18 cellular contexts compared by ENCODE assay signal in genomic region chr2:240817496-240818292, GRCh38. TPM values are rescaled to one million over a fixed set of nuclear protein-coding genes. Genes with fewer than 3 reads are reported as not detected.
A peak's percentile ranks its signal among the peaks of the same experiment; 100 is the strongest.
DNase-seq lines count a peak whose midpoint lies in the region; ATAC-seq and TF ChIP-seq lines count a peak whose summit lies in the region.
"Had no signal": no experiment of that assay in that cellular context is flagged by ENCODE, and none has a peak within 500 bp of the region (broad histone marks: within the 10 kb centered on the region; RNA-seq: fewer than 3 reads in every experiment).

No MANE protein-coding gene starts in this region.

- peak overlapping the region; percentile 69 for H3K9ac ChIP-seq in endocrine pancreas (ENCODE audit: control insufficient read depth, insufficient read depth, low read length)

- H3K27me3 ChIP-seq in A673 (replicated peaks; ENCODE audit: insufficient read depth, low read depth, low read length, poor library complexity) (peaks cover 14% of the 10 kb centered on the region), HAP-1 (ENCODE audit: low read depth) (no peaks in the 10 kb centered on the region; the same call in 1 of the 2 replicates), endocrine pancreas (ENCODE audit: control insufficient read depth, insufficient read depth, low read length) (no peaks in the 10 kb centered on the region)
- peaks cover 3% of the 10 kb centered on the region for H3K27me3 ChIP-seq in CD8-positive, alpha-beta memory T cell (ENCODE audit: insufficient read depth, low read length, poor library complexity, severe bottlenecking)

- H3K4me3 Mint-ChIP-seq in neural crest cell: peak overlapping the region; percentile 85
- no peak overlapping the region for H3K4me3 Mint-ChIP-seq in T-helper 2 cell treated with Interferon-gamma antibody and Interleukin-4, amounts not matched to agents 5 μg/mL and 100 μg/mL, for 36 hours
- H3K4me3 Mint-ChIP-seq in CD8-positive, alpha-beta memory T cell: no peak overlapping the region
- H3K4me3 Mint-ChIP-seq: natural killer cell treated with Interleukin-12 subunit alpha and Interleukin-12 subunit beta and Interleukin-15 and Interleukin-18, amount 100 ng/mL, for 72 hours had no signal

- no TSS peak for BruUV-seq in A673 (replicated peaks; lab: Mats Ljungman, UMichigan)

- H3K9me3 ChIP-seq in A673 (ENCODE audit: low read depth, low read length, poor library complexity, severe bottlenecking) (peaks cover 15% of the 10 kb centered on the region), HAP-1 (peaks cover 13% of the 10 kb centered on the region; the same call in 1 of the 2 replicates), endocrine pancreas (ENCODE audit: control insufficient read depth, low read length) (no peaks in the 10 kb centered on the region)
- no peaks in the 10 kb centered on the region for H3K9me3 ChIP-seq in CD8-positive, alpha-beta memory T cell (ENCODE audit: low read length)
- H3K9me3 ChIP-seq: right atrium auricular region had no signal

- no peak for TF ChIP-seq CTCF in A673 (conservative IDR thresholded peaks at IDR 0.05; ENCODE audit: low read depth, low read length)
- TF ChIP-seq CTCF in neural crest cell (conservative IDR thresholded peaks at IDR 0.05): no peak

- no peak for DNase-seq in A673 (ENCODE audit: low spot score)
- DNase-seq in HAP-1 (ENCODE audit: low spot score in 2 of 2): peak in 1 of 2 experiments; percentile 10
- DNase-seq in neural crest cell (ENCODE audit: low read depth, low spot score): no peak
- DNase-seq in SK-N-DZ (ENCODE audit: low spot score): no peak
- no peak for DNase-seq in T-helper 2 cell treated with Interferon-gamma antibody and Interleukin-4, amounts not matched to agents 5 μg/mL and 100 μg/mL, for 36 hours (ENCODE audit: low spot score)
- no peak for DNase-seq in CD8-positive, alpha-beta memory T cell
- DNase-seq: amniotic stem cell, foreskin melanocyte, MM.1S, NCI-H1694 treated with DMSO at 0.1 percent for 48 hours, SJCRH30 had no signal

- H3K36me3 ChIP-seq in A673 (ENCODE audit: insufficient read depth, low read length, poor library complexity, severe bottlenecking): peaks cover 6% of the 10 kb centered on the region
- H3K36me3 ChIP-seq in HAP-1 (replicated peaks): peaks cover 40% of the 10 kb centered on the region
- H3K36me3 ChIP-seq in endocrine pancreas (ENCODE audit: control insufficient read depth, insufficient read depth, low read length): peaks cover 8% of the 10 kb centered on the region
- no peaks in the 10 kb centered on the region for H3K36me3 ChIP-seq in CD8-positive, alpha-beta memory T cell (ENCODE audit: insufficient read depth, low read length)
- H3K36me3 ChIP-seq: right atrium auricular region had no signal

- H3K27ac Mint-ChIP-seq in neural crest cell (ENCODE audit: unreplicated experiment): no peak overlapping the region
- H3K27ac Mint-ChIP-seq in T-helper 2 cell treated with Interferon-gamma antibody and Interleukin-4, amounts not matched to agents 5 μg/mL and 100 μg/mL, for 36 hours: no peak overlapping the region
- peak overlapping the region in 1 of 8 donors; percentile 69 for H3K27ac Mint-ChIP-seq in CD8-positive, alpha-beta memory T cell
- H3K27ac Mint-ChIP-seq: natural killer cell treated with Interleukin-12 subunit alpha and Interleukin-12 subunit beta and Interleukin-15 and Interleukin-18, amount 100 ng/mL, for 72 hours had no signal

- peaks cover 13% of the 10 kb centered on the region for H3K36me3 Mint-ChIP-seq in neural crest cell (ENCODE audit: low read depth)
- no peaks in the 10 kb centered on the region for H3K36me3 Mint-ChIP-seq in T-helper 2 cell treated with Interferon-gamma antibody and Interleukin-4, amounts not matched to agents 5 μg/mL and 100 μg/mL, for 36 hours (ENCODE audit: low read depth)
- H3K36me3 Mint-ChIP-seq in CD8-positive, alpha-beta memory T cell: peaks cover 0 to 6% (median 0%) of the 10 kb centered on the region in 3 donors

- intact Hi-C loops in A673 (cut with micrococcal nuclease; ENCODE audit: unreplicated experiment): no loop called here

- CTCF ChIA-PET in A673 (lab: Charles Lee): no interaction called here
- CTCF ChIA-PET in CD8-positive, alpha-beta memory T cell (lab: Charles Lee): no interaction called here

- H3K9me3 Mint-ChIP-seq in neural crest cell: peaks cover 9% of the 10 kb centered on the region
- H3K9me3 Mint-ChIP-seq in T-helper 2 cell treated with Interferon-gamma antibody and Interleukin-4, amounts not matched to agents 5 μg/mL and 100 μg/mL, for 36 hours: peaks cover 5% of the 10 kb centered on the region
- peaks cover 0 to 5% (median 2%) of the 10 kb centered on the region in 5 donors for H3K9me3 Mint-ChIP-seq in CD8-positive, alpha-beta memory T cell
- H3K9me3 Mint-ChIP-seq: natural killer cell treated with Interleukin-12 subunit alpha and Interleukin-12 subunit beta and Interleukin-15 and Interleukin-18, amount 100 ng/mL, for 72 hours had no signal

- H3K4me3 ChIP-seq in A673 (ENCODE audit: low read depth, low read length, poor library complexity, severe bottlenecking) (peak overlapping the region; percentile 86), HAP-1 (peak overlapping the region; percentile 90), endocrine pancreas (ENCODE audit: control insufficient read depth, insufficient read depth, low read length) (no peak overlapping the region)
- no peak overlapping the region for H3K4me3 ChIP-seq in CD8-positive, alpha-beta memory T cell (ENCODE audit: low read length)
- H3K4me3 ChIP-seq: SJCRH30 had no signal

- peaks cover 16% of the 10 kb centered on the region for H3K4me1 ChIP-seq in A673 (ENCODE audit: insufficient read depth, low read length, poor library complexity, severe bottlenecking)
- H3K4me1 ChIP-seq in HAP-1: peaks cover 15% of the 10 kb centered on the region
- no peaks in the 10 kb centered on the region for H3K4me1 ChIP-seq in endocrine pancreas (ENCODE audit: control insufficient read depth, insufficient read depth, low read length)
- H3K4me1 ChIP-seq in CD8-positive, alpha-beta memory T cell (ENCODE audit: insufficient read depth, low read length): no peaks in the 10 kb centered on the region

- ATAC-seq in esophagus mucosa: no peak
- ATAC-seq: natural killer cell treated with Interleukin-12 subunit alpha and Interleukin-12 subunit beta and Interleukin-15 and Interleukin-18, amount 100 ng/mL, for 72 hours had no signal

- peaks cover 27% of the 10 kb centered on the region for H3K27me3 Mint-ChIP-seq in neural crest cell (ENCODE audit: low read depth)
- H3K27me3 Mint-ChIP-seq in T-helper 2 cell treated with Interferon-gamma antibody and Interleukin-4, amounts not matched to agents 5 μg/mL and 100 μg/mL, for 36 hours (ENCODE audit: low read depth): peaks cover 35% of the 10 kb centered on the region
- H3K27me3 Mint-ChIP-seq in CD8-positive, alpha-beta memory T cell: peaks cover 31 to 34% of the 10 kb centered on the region in 2 donors

- in situ Hi-C loops in HAP-1 (cut with MboI; ENCODE audit: low sequenced_read_pairs): no loop called here

- peaks cover 16% of the 10 kb centered on the region for H3K4me1 Mint-ChIP-seq in neural crest cell
- H3K4me1 Mint-ChIP-seq in T-helper 2 cell treated with Interferon-gamma antibody and Interleukin-4, amounts not matched to agents 5 μg/mL and 100 μg/mL, for 36 hours (ENCODE audit: low read depth): peaks cover 3% of the 10 kb centered on the region
- H3K4me1 Mint-ChIP-seq in CD8-positive, alpha-beta memory T cell: peaks cover 7 to 11% (median 9%) of the 10 kb centered on the region in 3 donors

- POLR2A ChIA-PET in A673 (lab: Charles Lee; ENCODE audit: low non-redundant PET): no interaction called here
- POLR2A ChIA-PET in CD8-positive, alpha-beta memory T cell (lab: Charles Lee): no interaction called here

- H3K27ac ChIP-seq in A673 (ENCODE audit: low read depth, low read length, poor library complexity, severe bottlenecking): peak overlapping the region; percentile 78
- no peak overlapping the region for H3K27ac ChIP-seq in CD8-positive, alpha-beta memory T cell (ENCODE audit: low read depth, low read length)
- H3K27ac ChIP-seq: SJCRH30 had no signal

RNA-seq across cellular contexts. Expression of gene KIF1A, which starts 2.3 kb away (rescaled TPM):
- total RNA-seq in A673 (2021) (301 and 330 TPM in 2 replicates), neural crest cell (90.9 and 91.3 TPM in 2 replicates), esophagus mucosa (0.12 TPM)
- 81.1 and 88.4 TPM in 2 replicates for polyA plus RNA-seq in SK-N-DZ (2014; cell fraction: cytosol; rRNA removed)
- 138 and 201 TPM in 2 replicates for polyA plus RNA-seq in SK-N-DZ (2014; cell fraction: nucleus; rRNA removed)
- total RNA-seq in CD8-positive, alpha-beta memory T cell: 1 to 10 TPM; 1.6 to 1.8 TPM
- not detected for polyA plus RNA-seq in CD8-positive, alpha-beta memory T cell
- total RNA-seq: OCI-LY7, subcutaneous adipose tissue had no signal

RNA-seq across cellular contexts. Expression of gene AGXT, which starts 50.9 kb away (rescaled TPM):
- total RNA-seq in A673 (2021): not detected in 2 replicates
- total RNA-seq in neural crest cell: not detected in 2 replicates
- 0.10 TPM in 1 of 2 replicates, not detected in the other for polyA plus RNA-seq in SK-N-DZ (2014; cell fraction: cytosol; rRNA removed)
- polyA plus RNA-seq in SK-N-DZ (2014; cell fraction: nucleus; rRNA removed): not detected in 2 replicates
- total RNA-seq in esophagus mucosa: not detected
- total RNA-seq in CD8-positive, alpha-beta memory T cell: not detected
- polyA plus RNA-seq in CD8-positive, alpha-beta memory T cell: not detected
- total RNA-seq: lung microvascular endothelial cell; natural killer cell treated with Interleukin-12 subunit alpha and Interleukin-12 subunit beta and Interleukin-15 and Interleukin-18, amount 100 ng/mL, for 72 hours; OCI-LY7; right atrium auricular region had no signal

Comparison
In these comparisons a context has a peak if more than half of its experiments do, and no peak if none do; other contexts are left out.
1. H3K4me3 ChIP-seq: peak in A673 (single experiment) and HAP-1 (single experiment); none in endocrine pancreas (single experiment) and CD8-positive, alpha-beta memory T cell (single experiment).
2. RNA of gene KIF1A, which starts 2.3 kb away (total RNA-seq): 301 to 330 TPM in A673 and 90.9 to 91.3 TPM in neural crest cell; 1.6 to 1.8 TPM in CD8-positive, alpha-beta memory T cell and 0.12 TPM in esophagus mucosa (single experiment); every median in the first group is over 10 times any median in the second.